1 cellular context compared by ENCODE assay signal in genomic region chr16:29807426-29808218, GRCh38.
TF ChIP-seq lines count a peak whose summit lies in the region.

No MANE protein-coding gene starts in this region.

TF ChIP-seq in HepG2, 621 proteins besides CTCF, POLR2A, EP300 and RAD21 (continued from another document and continues in another):
- no peak for TF ChIP-seq ATF6 (CRISPR knock-in tag; conservative IDR thresholded peaks at IDR 0.05)
- TF ChIP-seq ZNF576 (CRISPR knock-in tag; IDR thresholded peaks at IDR 0.05), result peak; percentile 85; the same call in 1 of the 2 replicates
- peak; percentile 18 for TF ChIP-seq CBFB (CRISPR knock-in tag; IDR thresholded peaks at IDR 0.05)
- TF ChIP-seq HNRNPH1 (optimal IDR thresholded peaks at IDR 0.05; ENCODE audit: low read depth, low read length), result peak; percentile 24
- TF ChIP-seq RFX1 (IDR thresholded peaks at IDR 0.05), result no peak
- no peak for TF ChIP-seq ZKSCAN1 (IDR thresholded peaks at IDR 0.05; ENCODE audit: low read length)
- TF ChIP-seq SP5 (CRISPR knock-in tag; IDR thresholded peaks at IDR 0.05; ENCODE audit: borderline replicate concordance, low read depth), result peak; percentile 19; the same call in 1 of the 2 replicates
- 0 out of 2 replicates have a peak, but pooled peaks have one; percentile 35 for TF ChIP-seq CEBPG (CRISPR knock-in tag; IDR thresholded peaks at IDR 0.05)
- no peak for TF ChIP-seq ZNF382 (CRISPR knock-in tag; IDR thresholded peaks at IDR 0.05; ENCODE audit: borderline replicate concordance)
- TF ChIP-seq ZNF670 (CRISPR knock-in tag; IDR thresholded peaks at IDR 0.05; ENCODE audit: borderline replicate concordance), result peak; percentile 86; the same call in 1 of the 2 replicates
- TF ChIP-seq ZNF414 (CRISPR knock-in tag; IDR thresholded peaks at IDR 0.05), result peak; percentile 99
- peak; percentile 98; the same call in 1 of the 2 replicates for TF ChIP-seq ZNF510 (CRISPR knock-in tag; IDR thresholded peaks at IDR 0.05; ENCODE audit: low read depth)
- peak; percentile 98 for TF ChIP-seq ZFP37 (CRISPR knock-in tag; IDR thresholded peaks at IDR 0.05; ENCODE audit: borderline replicate concordance)
- TF ChIP-seq RXRA (CRISPR knock-in tag; IDR thresholded peaks at IDR 0.05), result peak; percentile 79
- TF ChIP-seq TMF1 (CRISPR knock-in tag; IDR thresholded peaks at IDR 0.05; ENCODE audit: low read depth), result peak; percentile 96
- TF ChIP-seq MTERF4 (CRISPR knock-in tag; IDR thresholded peaks at IDR 0.05), result peak; percentile 99
- peak; percentile 92 for TF ChIP-seq HOXA5 (CRISPR knock-in tag; IDR thresholded peaks at IDR 0.05)
- peak; percentile 84 for TF ChIP-seq ZNF331 (CRISPR knock-in tag; IDR thresholded peaks at IDR 0.05)
- TF ChIP-seq SNAI1 (CRISPR knock-in tag; IDR thresholded peaks at IDR 0.05; ENCODE audit: borderline replicate concordance), result peak; percentile 99
- peak; percentile 92 for TF ChIP-seq ZNF788 (CRISPR knock-in tag; IDR thresholded peaks at IDR 0.05; ENCODE audit: borderline replicate concordance)
- peak; percentile 99 for TF ChIP-seq ZNF737 (CRISPR knock-in tag; IDR thresholded peaks at IDR 0.05; ENCODE audit: borderline replicate concordance)
- peak; percentile 51 for TF ChIP-seq SRSF1 (optimal IDR thresholded peaks at IDR 0.05; ENCODE audit: low read depth, low read length)
- TF ChIP-seq FLYWCH1 (CRISPR knock-in tag; IDR thresholded peaks at IDR 0.05), result peak; percentile 87; the same call in 1 of the 2 replicates
- TF ChIP-seq ETV5 (CRISPR knock-in tag; IDR thresholded peaks at IDR 0.05; ENCODE audit: borderline replicate concordance), result peak; percentile 17
- TF ChIP-seq ZNF101 (CRISPR knock-in tag; IDR thresholded peaks at IDR 0.05; ENCODE audit: borderline replicate concordance, low read depth), result peak; percentile 96; the same call in 1 of the 2 replicates
- TF ChIP-seq MED13 (CRISPR knock-in tag; IDR thresholded peaks at IDR 0.05), result peak; percentile 86; the same call in 1 of the 2 replicates
- no peak for TF ChIP-seq REST (IDR thresholded peaks at IDR 0.05; ENCODE audit: borderline replicate concordance in 1 of 2, low read depth in 1 of 2, low read length in 2 of 2)
- peak; percentile 98 for TF ChIP-seq ZNF784 (CRISPR knock-in tag; IDR thresholded peaks at IDR 0.05; ENCODE audit: borderline replicate concordance)
- TF ChIP-seq SMC3 (IDR thresholded peaks at IDR 0.05; ENCODE audit: low read length), result peak; percentile 48; the same call in 1 of the 2 replicates
- TF ChIP-seq HNRNPK (IDR thresholded peaks at IDR 0.05; ENCODE audit: low read depth, low read length, poor library complexity, severe bottlenecking), result no peak
- 0 out of 2 replicates have a peak, but pooled peaks have one; percentile 26 for TF ChIP-seq CREB1 (IDR thresholded peaks at IDR 0.05)
- no peak for TF ChIP-seq CREB1 (CRISPR knock-in tag; IDR thresholded peaks at IDR 0.05)
- peak; percentile 92 for TF ChIP-seq IKZF5 (CRISPR knock-in tag; IDR thresholded peaks at IDR 0.05)
- no peak for TF ChIP-seq ZFP62 (CRISPR knock-in tag; IDR thresholded peaks at IDR 0.05)
- TF ChIP-seq ATRX (CRISPR knock-in tag; IDR thresholded peaks at IDR 0.05; ENCODE audit: borderline replicate concordance), result peak; percentile 93; the same call in 1 of the 2 replicates
- TF ChIP-seq SKI (IDR thresholded peaks at IDR 0.05; ENCODE audit: partially characterized antibody), result no peak
- TF ChIP-seq ATF7-NPFF (CRISPR knock-in tag; IDR thresholded peaks at IDR 0.05; ENCODE audit: low read depth), result peak; percentile 100
- TF ChIP-seq TCF12 (IDR thresholded peaks at IDR 0.05), result no peak
- peak; percentile 94 for TF ChIP-seq TCF12 (CRISPR knock-in tag; IDR thresholded peaks at IDR 0.05)
- TF ChIP-seq ZNF318 (CRISPR knock-in tag; IDR thresholded peaks at IDR 0.05), result peak; percentile 99
- TF ChIP-seq TAF1 (CRISPR knock-in tag; IDR thresholded peaks at IDR 0.05), result peak; percentile 83
- TF ChIP-seq GATAD1 (CRISPR knock-in tag; IDR thresholded peaks at IDR 0.05), result peak; percentile 85
- no peak for TF ChIP-seq HDAC6 (IDR thresholded peaks at IDR 0.05; ENCODE audit: low read depth, low read length)
- TF ChIP-seq PBX2 (CRISPR knock-in tag; IDR thresholded peaks at IDR 0.05), result no peak
- peak; percentile 99 for TF ChIP-seq ZNF253 (CRISPR knock-in tag; IDR thresholded peaks at IDR 0.05; ENCODE audit: borderline replicate concordance)
